Comparison of ENCODE assay signal across 17 cellular contexts in genomic region chr11:12526789-12527188, GRCh38.
DNase-seq lines count a peak whose midpoint lies in the region; ATAC-seq, FAIRE-seq and TF ChIP-seq lines count a peak whose summit lies in the region.
"Had no signal": no experiment of that assay in that cellular context is flagged by ENCODE, and none has a peak within 500 bp of the region (broad histone marks: within the 10 kb centered on the region; RNA-seq: fewer than 3 reads in every experiment).

No MANE protein-coding gene starts in this region.

- FAIRE-seq in keratinocyte (lab: Jason Lieb, UNC): peak; percentile 48
- FAIRE-seq in kidney (lab: Jason Lieb, UNC): no peak

- ATAC-seq in left ventricle myocardium superior (peak; percentile 31), aorta (ENCODE audit: low FRiP score) (peak; percentile 53), GM19395 (IDR thresholded peaks at IDR 0.05; ENCODE audit: unreplicated experiment) (no peak)

- H3K9ac ChIP-seq in keratinocyte (ENCODE audit: control insufficient read depth, extremely low read depth, insufficient read depth, low read length) (no peak overlapping the region), kidney (ENCODE audit: low read length in 2 of 2) (no peak overlapping the region)

- no peaks in the 10 kb centered on the region for H3K27me3 ChIP-seq in keratinocyte (ENCODE audit: control insufficient read depth, extremely low read depth, insufficient read depth, low read length)
- H3K27me3 ChIP-seq in aorta (ENCODE audit: control insufficient read depth in 1 of 2, insufficient read depth in 2 of 2, low read length in 1 of 2): no peaks in the 10 kb centered on the region
- H3K27me3 ChIP-seq: vagina had no signal

- peaks cover 4% of the 10 kb centered on the region for H3K9me1 ChIP-seq in keratinocyte (ENCODE audit: control insufficient read depth, extremely low read depth, insufficient read depth, low read length)

- peaks cover 14% of the 10 kb centered on the region for H3K4me1 ChIP-seq in keratinocyte (ENCODE audit: control insufficient read depth, extremely low read depth, insufficient read depth, low read length)
- no peaks in the 10 kb centered on the region for H3K4me1 ChIP-seq in aorta (ENCODE audit: control insufficient read depth in 1 of 2, insufficient read depth in 2 of 2, low read length in 2 of 2)
- no peaks in the 10 kb centered on the region for H3K4me1 ChIP-seq in kidney (ENCODE audit: control insufficient read depth in 1 of 2, insufficient read depth in 1 of 2, low read depth in 1 of 2, low read length in 2 of 2)
- H3K4me1 ChIP-seq: HAP-1 had no signal

- no peaks in the 10 kb centered on the region for H3K9me3 ChIP-seq in keratinocyte (ENCODE audit: control insufficient read depth, low read depth, low read length)
- H3K9me3 ChIP-seq in aorta (ENCODE audit: control insufficient read depth, low read length): no peaks in the 10 kb centered on the region
- no peaks in the 10 kb centered on the region for H3K9me3 ChIP-seq in kidney (ENCODE audit: control insufficient read depth in 1 of 2, low read length in 2 of 2)
- H3K9me3 ChIP-seq: HAP-1, vagina had no signal

- H3K36me3 ChIP-seq in keratinocyte (ENCODE audit: control insufficient read depth in 2 of 2, extremely low read depth in 1 of 2, insufficient read depth in 2 of 2, low read length in 2 of 2): peaks cover 6 to 7% of the 10 kb centered on the region in 2 experiments
- H3K36me3 ChIP-seq in aorta (ENCODE audit: control insufficient read depth in 1 of 2, insufficient read depth in 2 of 2, low read length in 1 of 2): peaks cover 0 to 6% of the 10 kb centered on the region in 2 donors
- H3K36me3 ChIP-seq in kidney (ENCODE audit: control insufficient read depth in 1 of 2, insufficient read depth in 2 of 2, low read length in 2 of 2): peaks cover 3 to 7% of the 10 kb centered on the region in 2 donors
- H3K36me3 ChIP-seq: HAP-1 had no signal

- H3K27ac ChIP-seq in keratinocyte (ENCODE audit: control insufficient read depth, insufficient read depth, low read length) (no peak overlapping the region), aorta (ENCODE audit: low read depth in 1 of 2, low read length in 2 of 2) (no peak overlapping the region), kidney (ENCODE audit: low read depth in 2 of 2, low read length in 2 of 2) (no peak overlapping the region)

- no peak overlapping the region for H3K4me2 ChIP-seq in keratinocyte (ENCODE audit: control insufficient read depth, extremely low read depth, insufficient read depth, low read depth, low read length)

- DNase-seq in left ventricle myocardium superior (no peak), cardiac septum (ENCODE audit: low spot score) (no peak), astrocyte of the hippocampus (ENCODE audit: low read depth, low spot score) (peak; percentile 79), keratinocyte (ENCODE audit: low read depth, low spot score) (no peak), aorta (no peak), kidney (no peak), T1000 (lab: John Stamatoyannopoulos, UW) (no peak)
- DNase-seq: activated naive CD8-positive, alpha-beta T cell treated with anti-CD3 and anti-CD28 coated beads for 36 hours; AML-193; DND-41; head of caudate nucleus; NCI-H1105 treated with DMSO at 0.1 percent for 48 hours; NCI-H510A; SHP77 had no signal

- dilution Hi-C loops in keratinocyte (cut with MboI; ENCODE audit: extremely low pct_ligation_motif_present, low sequenced_read_pairs): no loop called here

- no peaks in the 10 kb centered on the region for H4K20me1 ChIP-seq in keratinocyte (ENCODE audit: control insufficient read depth, extremely low read depth, insufficient read depth, low read length)

- WGBS in aorta, 2 donors: 22 to 42% methylated on average over 1 of the region's 1 CpG

- H3K79me2 ChIP-seq in keratinocyte (ENCODE audit: control insufficient read depth, insufficient read depth, low read length): no peaks in the 10 kb centered on the region

- intact Hi-C loops in left ventricle myocardium superior (cut with micrococcal nuclease): no loop called here
- intact Hi-C loops in cardiac septum (cut with DNase I): no loop called here
- intact Hi-C loops in aorta (cut with DNase I): no loop called here
- intact Hi-C loops in kidney (cut with DNase I): no loop called here

- H3K4me3 ChIP-seq in keratinocyte (ENCODE audit: control insufficient read depth in 2 of 3, extremely low read depth in 1 of 3, insufficient read depth in 2 of 3, low read depth in 1 of 3, low read length in 3 of 3) (no peak overlapping the region), aorta (ENCODE audit: low read length in 2 of 2) (no peak overlapping the region), kidney (ENCODE audit: low read length in 2 of 2) (no peak overlapping the region)
- H3K4me3 ChIP-seq: HAP-1, vagina had no signal

- H2AFZ ChIP-seq in keratinocyte (ENCODE audit: control insufficient read depth, low read length): no peak overlapping the region

- no peak for TF ChIP-seq CTCF in keratinocyte (optimal IDR thresholded peaks at IDR 0.05 in 1 of 3, IDR thresholded peaks at IDR 0.05 in 1 of 3, conservative IDR thresholded peaks at IDR 0.05 in 1 of 3; ENCODE audit: extremely low read depth in 1 of 3, insufficient read depth in 2 of 3, low read length in 3 of 3)
- no peak for TF ChIP-seq CTCF in kidney (IDR thresholded peaks at IDR 0.05; ENCODE audit: borderline replicate concordance, extremely low read depth, insufficient read depth)
